1 cellular context compared by ENCODE assay signal in genomic region chr6:131844243-131844841, GRCh38.
A peak's percentile ranks its signal among the peaks of the same experiment; 100 is the strongest.
TF ChIP-seq lines count a peak whose summit lies in the region.

No MANE protein-coding gene starts in this region.

TF ChIP-seq in HepG2, 621 proteins besides CTCF, POLR2A, EP300 and RAD21 (continued from another document and continues in another):
- TF ChIP-seq, protein P1, sequence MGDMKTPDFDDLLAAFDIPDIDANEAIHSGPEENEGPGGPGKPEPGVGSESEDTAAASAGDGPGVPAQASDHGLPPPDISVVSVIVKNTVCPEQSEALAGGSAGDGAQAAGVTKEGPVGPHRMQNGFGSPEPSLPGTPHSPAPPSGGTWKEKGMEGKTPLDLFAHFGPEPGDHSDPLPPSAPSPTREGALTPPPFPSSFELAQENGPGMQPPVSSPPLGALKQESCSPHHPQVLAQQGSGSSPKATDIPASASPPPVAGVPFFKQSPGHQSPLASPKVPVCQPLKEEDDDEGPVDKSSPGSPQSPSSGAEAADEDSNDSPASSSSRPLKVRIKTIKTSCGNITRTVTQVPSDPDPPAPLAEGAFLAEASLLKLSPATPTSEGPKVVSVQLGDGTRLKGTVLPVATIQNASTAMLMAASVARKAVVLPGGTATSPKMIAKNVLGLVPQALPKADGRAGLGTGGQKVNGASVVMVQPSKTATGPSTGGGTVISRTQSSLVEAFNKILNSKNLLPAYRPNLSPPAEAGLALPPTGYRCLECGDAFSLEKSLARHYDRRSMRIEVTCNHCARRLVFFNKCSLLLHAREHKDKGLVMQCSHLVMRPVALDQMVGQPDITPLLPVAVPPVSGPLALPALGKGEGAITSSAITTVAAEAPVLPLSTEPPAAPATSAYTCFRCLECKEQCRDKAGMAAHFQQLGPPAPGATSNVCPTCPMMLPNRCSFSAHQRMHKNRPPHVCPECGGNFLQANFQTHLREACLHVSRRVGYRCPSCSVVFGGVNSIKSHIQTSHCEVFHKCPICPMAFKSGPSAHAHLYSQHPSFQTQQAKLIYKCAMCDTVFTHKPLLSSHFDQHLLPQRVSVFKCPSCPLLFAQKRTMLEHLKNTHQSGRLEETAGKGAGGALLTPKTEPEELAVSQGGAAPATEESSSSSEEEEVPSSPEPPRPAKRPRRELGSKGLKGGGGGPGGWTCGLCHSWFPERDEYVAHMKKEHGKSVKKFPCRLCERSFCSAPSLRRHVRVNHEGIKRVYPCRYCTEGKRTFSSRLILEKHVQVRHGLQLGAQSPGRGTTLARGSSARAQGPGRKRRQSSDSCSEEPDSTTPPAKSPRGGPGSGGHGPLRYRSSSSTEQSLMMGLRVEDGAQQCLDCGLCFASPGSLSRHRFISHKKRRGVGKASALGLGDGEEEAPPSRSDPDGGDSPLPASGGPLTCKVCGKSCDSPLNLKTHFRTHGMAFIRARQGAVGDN (CRISPR knock-in tag; IDR thresholded peaks at IDR 0.05) = no peak
- peak; percentile 94 for TF ChIP-seq RFXAP (CRISPR knock-in tag; IDR thresholded peaks at IDR 0.05; ENCODE audit: borderline replicate concordance)
- peak; percentile 65; the same call in 1 of the 2 replicates for TF ChIP-seq ZMAT3 (CRISPR knock-in tag; conservative IDR thresholded peaks at IDR 0.05)
- TF ChIP-seq MBNL3 (CRISPR knock-in tag; conservative IDR thresholded peaks at IDR 0.05) = no peak
- peak; percentile 96 for TF ChIP-seq BCL6 (CRISPR knock-in tag; IDR thresholded peaks at IDR 0.05)
- TF ChIP-seq, protein P2, sequence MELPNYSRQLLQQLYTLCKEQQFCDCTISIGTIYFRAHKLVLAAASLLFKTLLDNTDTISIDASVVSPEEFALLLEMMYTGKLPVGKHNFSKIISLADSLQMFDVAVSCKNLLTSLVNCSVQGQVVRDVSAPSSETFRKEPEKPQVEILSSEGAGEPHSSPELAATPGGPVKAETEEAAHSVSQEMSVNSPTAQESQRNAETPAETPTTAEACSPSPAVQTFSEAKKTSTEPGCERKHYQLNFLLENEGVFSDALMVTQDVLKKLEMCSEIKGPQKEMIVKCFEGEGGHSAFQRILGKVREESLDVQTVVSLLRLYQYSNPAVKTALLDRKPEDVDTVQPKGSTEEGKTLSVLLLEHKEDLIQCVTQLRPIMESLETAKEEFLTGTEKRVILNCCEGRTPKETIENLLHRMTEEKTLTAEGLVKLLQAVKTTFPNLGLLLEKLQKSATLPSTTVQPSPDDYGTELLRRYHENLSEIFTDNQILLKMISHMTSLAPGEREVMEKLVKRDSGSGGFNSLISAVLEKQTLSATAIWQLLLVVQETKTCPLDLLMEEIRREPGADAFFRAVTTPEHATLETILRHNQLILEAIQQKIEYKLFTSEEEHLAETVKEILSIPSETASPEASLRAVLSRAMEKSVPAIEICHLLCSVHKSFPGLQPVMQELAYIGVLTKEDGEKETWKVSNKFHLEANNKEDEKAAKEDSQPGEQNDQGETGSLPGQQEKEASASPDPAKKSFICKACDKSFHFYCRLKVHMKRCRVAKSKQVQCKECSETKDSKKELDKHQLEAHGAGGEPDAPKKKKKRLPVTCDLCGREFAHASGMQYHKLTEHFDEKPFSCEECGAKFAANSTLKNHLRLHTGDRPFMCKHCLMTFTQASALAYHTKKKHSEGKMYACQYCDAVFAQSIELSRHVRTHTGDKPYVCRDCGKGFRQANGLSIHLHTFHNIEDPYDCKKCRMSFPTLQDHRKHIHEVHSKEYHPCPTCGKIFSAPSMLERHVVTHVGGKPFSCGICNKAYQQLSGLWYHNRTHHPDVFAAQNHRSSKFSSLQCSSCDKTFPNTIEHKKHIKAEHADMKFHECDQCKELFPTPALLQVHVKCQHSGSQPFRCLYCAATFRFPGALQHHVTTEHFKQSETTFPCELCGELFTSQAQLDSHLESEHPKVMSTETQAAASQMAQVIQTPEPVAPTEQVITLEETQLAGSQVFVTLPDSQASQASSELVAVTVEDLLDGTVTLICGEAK (IDR thresholded peaks at IDR 0.05) = no peak
- TF ChIP-seq, protein P2 (CRISPR knock-in tag; IDR thresholded peaks at IDR 0.05) = no peak; the same call in 1 of the 2 replicates
- TF ChIP-seq ATRX (CRISPR knock-in tag; IDR thresholded peaks at IDR 0.05; ENCODE audit: borderline replicate concordance) = no peak
- no peak for TF ChIP-seq HIVEP1 (CRISPR knock-in tag; IDR thresholded peaks at IDR 0.05)
- TF ChIP-seq ISX (CRISPR knock-in tag; conservative IDR thresholded peaks at IDR 0.05) = 0 out of 2 replicates have a peak, but pooled peaks have one; percentile 28
- TF ChIP-seq, protein P3, sequence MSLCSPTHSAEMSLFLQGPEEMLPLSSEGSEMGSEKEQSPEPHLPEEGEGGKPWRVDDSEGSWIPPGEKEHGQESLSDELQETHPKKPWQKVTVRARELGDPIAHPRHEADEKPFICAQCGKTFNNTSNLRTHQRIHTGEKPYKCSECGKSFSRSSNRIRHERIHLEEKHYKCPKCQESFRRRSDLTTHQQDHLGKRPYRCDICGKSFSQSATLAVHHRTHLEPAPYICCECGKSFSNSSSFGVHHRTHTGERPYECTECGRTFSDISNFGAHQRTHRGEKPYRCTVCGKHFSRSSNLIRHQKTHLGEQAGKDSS (CRISPR knock-in tag; IDR thresholded peaks at IDR 0.05; ENCODE audit: borderline replicate concordance, low read depth) = no peak; the same call in 1 of the 2 replicates
- TF ChIP-seq RNF219 (CRISPR knock-in tag; IDR thresholded peaks at IDR 0.05) = peak; percentile 50; the same call in 1 of the 2 replicates
- TF ChIP-seq, protein P4, sequence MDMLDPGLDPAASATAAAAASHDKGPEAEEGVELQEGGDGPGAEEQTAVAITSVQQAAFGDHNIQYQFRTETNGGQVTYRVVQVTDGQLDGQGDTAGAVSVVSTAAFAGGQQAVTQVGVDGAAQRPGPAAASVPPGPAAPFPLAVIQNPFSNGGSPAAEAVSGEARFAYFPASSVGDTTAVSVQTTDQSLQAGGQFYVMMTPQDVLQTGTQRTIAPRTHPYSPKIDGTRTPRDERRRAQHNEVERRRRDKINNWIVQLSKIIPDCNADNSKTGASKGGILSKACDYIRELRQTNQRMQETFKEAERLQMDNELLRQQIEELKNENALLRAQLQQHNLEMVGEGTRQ (IDR thresholded peaks at IDR 0.05; ENCODE audit: low read depth, low read length) = no peak
- TF ChIP-seq, protein P4 (CRISPR knock-in tag; IDR thresholded peaks at IDR 0.05; ENCODE audit: borderline replicate concordance) = no peak
- TF ChIP-seq SRSF4 (IDR thresholded peaks at IDR 0.05; ENCODE audit: low read depth, low read length, poor library complexity, severe bottlenecking) = no peak
- no peak for TF ChIP-seq ZNF563 (CRISPR knock-in tag; IDR thresholded peaks at IDR 0.05)
- TF ChIP-seq FOXA1 (IDR thresholded peaks at IDR 0.05) = peak; percentile 70; the same call in 1 of the 2 replicates
- TF ChIP-seq FOXA1 (CRISPR knock-in tag; IDR thresholded peaks at IDR 0.05) = peak; percentile 96
- no peak for TF ChIP-seq SCMH1 (CRISPR knock-in tag; IDR thresholded peaks at IDR 0.05; ENCODE audit: borderline replicate concordance)
- TF ChIP-seq NFE2L1 (CRISPR knock-in tag; IDR thresholded peaks at IDR 0.05; ENCODE audit: borderline replicate concordance) = no peak
- TF ChIP-seq ZNF709 (CRISPR knock-in tag; IDR thresholded peaks at IDR 0.05) = no peak
- TF ChIP-seq MTA1 (CRISPR knock-in tag; IDR thresholded peaks at IDR 0.05; ENCODE audit: borderline replicate concordance) = no peak
- no peak for TF ChIP-seq MBD4 (IDR thresholded peaks at IDR 0.05; ENCODE audit: borderline replicate concordance, low read length)
- peak; percentile 73; the same call in 1 of the 2 replicates for TF ChIP-seq SMARCC2 (IDR thresholded peaks at IDR 0.05)
- no peak; the same call in 1 of the 2 replicates for TF ChIP-seq ZNF772 (CRISPR knock-in tag; IDR thresholded peaks at IDR 0.05)
- no peak for TF ChIP-seq ZNF326 (CRISPR knock-in tag; IDR thresholded peaks at IDR 0.05; ENCODE audit: borderline replicate concordance)
- no peak for TF ChIP-seq POLR2AphosphoS2 (IDR thresholded peaks at IDR 0.05; ENCODE audit: low read depth, low read length)
- 0 out of 2 replicates have a peak, but pooled peaks have one; percentile 71 for TF ChIP-seq DNMT3B (CRISPR knock-in tag; conservative IDR thresholded peaks at IDR 0.05)
- TF ChIP-seq ZNF264 (CRISPR knock-in tag; IDR thresholded peaks at IDR 0.05) = peak; percentile 85; the same call in 1 of the 2 replicates
- peak; percentile 85 for TF ChIP-seq SALL2 (CRISPR knock-in tag; IDR thresholded peaks at IDR 0.05)
- TF ChIP-seq ZNF343 (CRISPR knock-in tag; IDR thresholded peaks at IDR 0.05) = 0 out of 2 replicates have a peak, but pooled peaks have one; percentile 44
- TF ChIP-seq NCOA2 (CRISPR knock-in tag; IDR thresholded peaks at IDR 0.05) = peak; percentile 96
- TF ChIP-seq AHR (CRISPR knock-in tag; IDR thresholded peaks at IDR 0.05) = no peak
- no peak for TF ChIP-seq KAT2B (IDR thresholded peaks at IDR 0.05; ENCODE audit: borderline replicate concordance, low read depth, low read length)
